ENCODE assay signal across 20 cellular contexts in the genomic region with DNA sequence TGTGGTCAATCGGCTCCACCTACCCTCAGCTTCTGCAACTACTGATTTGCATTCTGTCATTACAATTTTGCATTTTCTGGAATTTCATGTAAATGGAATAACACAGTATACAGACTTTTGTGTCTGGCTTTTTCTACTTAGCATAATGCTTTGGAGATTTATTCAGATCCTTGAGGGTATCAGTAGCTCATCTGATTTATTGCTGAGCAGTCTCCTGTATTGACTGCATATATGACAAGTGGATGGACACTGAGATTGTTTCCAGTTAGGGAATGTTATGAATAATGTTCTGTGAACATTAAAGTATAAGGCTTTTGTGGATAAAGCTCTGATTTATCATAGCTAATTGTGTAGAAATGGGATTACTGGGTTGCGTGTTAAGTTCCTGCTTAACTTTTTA.
"Had no signal": no experiment of that assay in that cellular context is flagged by ENCODE, and none has a peak within 500 bp of the region (broad histone marks: within the 10 kb centered on the region; RNA-seq: fewer than 3 reads in every experiment).

No MANE protein-coding gene starts in this region.

- FAIRE-seq: astrocyte had no signal

- DNase-seq: activated B cell treated with CpG ODN at 0.5 μM for 24 hours; activated CD4-positive, alpha-beta T cell treated with anti-CD3 and anti-CD28 coated beads for 36 hours; activated CD4-positive, alpha-beta T cell treated with anti-CD3 and anti-CD28 coated beads, Interleukin-2, amount 50 U/mL, for 4 hours; activated CD8-positive, alpha-beta memory T cell treated with anti-CD3 and anti-CD28 coated beads for 24 hours; activated CD8-positive, alpha-beta memory T cell treated with anti-CD3 and anti-CD28 coated beads, Interleukin-2, amount 50 U/mL, for 4 hours; activated T-cell treated with anti-CD3 and anti-CD28 coated beads, Interleukin-2, amount 50 U/mL, for 24 hours; adrenal gland; heart left ventricle; left colon; mesenchymal stem cell; pancreas; right lobe of liver; stimulated activated CD4-positive, alpha-beta T cell treated with anti-CD3 and anti-CD28 coated beads, Interleukin-1b, Interleukin-23, amount 100 ng/mL, for 48 hours; stimulated activated naive CD8-positive, alpha-beta T cell treated with anti-CD3 and anti-CD28 coated beads, Interleukin-15, amount 100 ng/mL, for 72 hours; T1000; testis had no signal

- H3K27ac ChIP-seq: adrenal gland, coronary artery, epithelial cell of prostate, heart left ventricle, pancreas, right lobe of liver, testis had no signal

- ATAC-seq: activated CD4-positive, alpha-beta T cell treated with anti-CD3 and anti-CD28 coated beads for 36 hours; activated T-helper 17 cell treated with anti-CD3 and anti-CD28 coated beads, Interleukin-2, amount 50 U/mL, for 72 hours; heart left ventricle; left colon; pancreas; right lobe of liver; stimulated activated naive CD8-positive, alpha-beta T cell treated with anti-CD3 and anti-CD28 coated beads, Interleukin-15, amount 100 ng/mL, for 72 hours had no signal

- H3K27me3 ChIP-seq: adrenal gland, heart left ventricle, pancreas, right lobe of liver, testis had no signal
